In the genomic region with DNA sequence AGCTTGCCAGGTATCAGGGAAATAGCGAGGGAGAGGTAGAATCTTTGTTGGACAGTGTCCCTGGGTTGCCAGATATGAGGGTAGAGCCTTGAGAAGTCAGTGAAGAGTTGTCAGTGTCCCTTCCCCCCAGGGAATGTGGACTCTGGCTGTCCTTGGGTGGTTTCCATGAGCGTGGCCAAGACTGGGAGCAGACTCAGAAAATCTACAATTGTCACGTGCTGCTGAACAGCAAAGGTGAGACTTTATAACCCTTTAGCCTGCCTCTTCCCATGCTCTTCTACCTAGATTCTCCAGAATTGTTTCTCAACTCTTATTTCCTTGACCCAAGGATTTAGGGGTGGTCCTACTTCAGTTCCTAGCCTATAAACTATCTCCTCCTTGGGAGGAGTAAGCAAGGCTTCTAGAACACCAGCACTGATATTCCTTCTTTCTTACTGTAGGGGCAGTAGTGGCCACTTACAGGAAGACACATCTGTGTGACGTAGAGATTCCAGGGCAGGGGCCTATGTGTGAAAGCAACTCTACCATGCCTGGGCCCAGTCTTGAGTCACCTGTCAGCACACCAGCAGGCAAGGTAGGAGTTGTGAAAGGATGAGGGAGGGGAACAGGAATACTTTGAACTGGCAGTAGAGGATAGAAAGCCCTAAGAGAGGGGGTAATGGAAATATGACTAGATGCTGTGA, we compare ENCODE assay signal across 8 cellular contexts. TPM values are rescaled to one million over a fixed set of nuclear protein-coding genes. Genes with fewer than 3 reads are reported as not detected.
DNase-seq lines count a peak whose midpoint lies in the region; ATAC-seq, FAIRE-seq and TF ChIP-seq lines count a peak whose summit lies in the region.

No MANE protein-coding gene starts in this region.

- no peak for TF ChIP-seq POLR2A in HCT116 (IDR thresholded peaks at IDR 0.05; ENCODE audit: borderline replicate concordance, extremely low read depth, insufficient read depth, insufficient read length)

- H3K79me2 ChIP-seq in HCT116 (ENCODE audit: insufficient read depth, low read length) (peaks cover 61% of the 10 kb centered on the region), OCI-LY7 (ENCODE audit: insufficient read depth, low read depth, low read length) (peaks cover 43% of the 10 kb centered on the region)

- ATAC-seq in HCT116, result peak; percentile 71
- ATAC-seq in activated T-cell treated with anti-CD3 and anti-CD28 coated beads, Interleukin-2, amount 50 U/mL, for 72 hours (replicated peaks in 1 of 2), result peak; percentile 47 to 53
- ATAC-seq in HG03025 (IDR thresholded peaks at IDR 0.05; ENCODE audit: low FRiP score, unreplicated experiment), result no peak

- H3K4me1 Mint-ChIP-seq in activated T-cell treated with anti-CD3 and anti-CD28 coated beads, Interleukin-2, amount 50 U/mL, for 72 hours (ENCODE audit: low read depth), result peaks cover 54% of the 10 kb centered on the region

- CTCF ChIA-PET in HCT116 (lab: Charles Lee) (no interaction called here), OCI-LY7 (lab: Charles Lee; ENCODE audit: unreplicated experiment) (no interaction called here)

- H3K27ac ChIP-seq in HCT116 (ENCODE audit: low read depth, low read length) (peak overlapping the region; percentile 91), OCI-LY7 (ENCODE audit: low read depth, low read length, poor library complexity, severe bottlenecking) (peak overlapping the region; percentile 53)

- RAD21 ChIA-PET in HCT116 (lab: Charles Lee; ENCODE audit: low non-redundant PET in 1 of 2, low total read pairs in 2 of 2, uncharacterized antibody in 2 of 2, unreplicated experiment in 2 of 2), result no interaction called here

- TF ChIP-seq RAD21 in HCT116 (IDR thresholded peaks at IDR 0.05; ENCODE audit: low read depth), result no peak

- TF ChIP-seq CTCF in D721Med (IDR thresholded peaks at IDR 0.05; ENCODE audit: insufficient read depth, missing control alignments), result peak; percentile 21
- peak in 2 of 3 experiments; percentile 57 to 63; a peak in 4 of 6 replicates for TF ChIP-seq CTCF in HCT116 (IDR thresholded peaks at IDR 0.05 in 2 of 3, conservative IDR thresholded peaks at IDR 0.05 in 1 of 3; ENCODE audit: borderline replicate concordance in 1 of 3, insufficient read depth in 1 of 3, low read depth in 2 of 3, low read length in 2 of 3)
- TF ChIP-seq CTCF in OCI-LY7 (conservative IDR thresholded peaks at IDR 0.05; ENCODE audit: low read length), result peak; percentile 76
- peak; percentile 28 for TF ChIP-seq CTCF in foreskin fibroblast (IDR thresholded peaks at IDR 0.05; ENCODE audit: low read depth, low read length)

- H3K4me2 ChIP-seq in HCT116 (ENCODE audit: low read length), result peak overlapping the region; percentile 84
- peak overlapping the region; percentile 98 for H3K4me2 ChIP-seq in OCI-LY7 (ENCODE audit: low read length)

- FAIRE-seq in D721Med (lab: Jason Lieb, UNC), result no peak

- BruUV-seq in HCT116 (replicated peaks; lab: Mats Ljungman, UMichigan), result no TSS peak
- no TSS peak for BruUV-seq in OCI-LY7 (replicated peaks; lab: Mats Ljungman, UMichigan)

- no peaks in the 10 kb centered on the region for H3K9me3 ChIP-seq in HCT116 (ENCODE audit: control insufficient read depth in 1 of 2, insufficient read depth in 1 of 2, low read depth in 1 of 2, low read length in 2 of 2)
- H3K9me3 ChIP-seq in OCI-LY7 (ENCODE audit: low read length), result no peaks in the 10 kb centered on the region

- H3K4me1 ChIP-seq in HCT116 (ENCODE audit: control insufficient read depth in 1 of 2, insufficient read depth in 2 of 2, low read length in 2 of 2) (peaks cover 29 to 46% of the 10 kb centered on the region in 2 experiments), OCI-LY7 (ENCODE audit: insufficient read depth, low read length, poor library complexity, severe bottlenecking) (peaks cover 34% of the 10 kb centered on the region)

- no peak overlapping the region for H2AFZ ChIP-seq in HCT116 (ENCODE audit: low read depth, low read length, poor library complexity, severe bottlenecking)
- H2AFZ ChIP-seq in OCI-LY7 (ENCODE audit: low read length), result no peak overlapping the region

- H3K9ac ChIP-seq in HCT116 (ENCODE audit: low read length), result peak overlapping the region; percentile 97

- no peaks in the 10 kb centered on the region for H4K20me1 ChIP-seq in HCT116 (ENCODE audit: insufficient read depth)
- H4K20me1 ChIP-seq in OCI-LY7 (ENCODE audit: insufficient read depth, low read length), result peaks cover 6% of the 10 kb centered on the region; the same call in 1 of the 2 replicates

- H3K36me3 Mint-ChIP-seq in activated T-cell treated with anti-CD3 and anti-CD28 coated beads, Interleukin-2, amount 50 U/mL, for 72 hours (ENCODE audit: insufficient read depth in 2 of 2), result peaks cover 17 to 40% of the 10 kb centered on the region in 2 donors

- intact Hi-C loops in HCT116 (cut with micrococcal nuclease), result loop anchor here (2.0 to 5.0 kb wide), 4 partner anchors 13 to 263 kb away; partner anchors contain the start of genes DEDD and USF1
- intact Hi-C loops in OCI-LY7 (cut with micrococcal nuclease; ENCODE audit: unreplicated experiment), result loop anchor here (2.0 kb wide), 1 partner anchor 51 kb away; the partner anchor contains the start of gene ARHGAP30

- DNase-seq in D721Med (ENCODE audit: insufficient read length, low spot score), result no peak
- peak; percentile 86 for DNase-seq in HCT116 (ENCODE audit: low read depth, low spot score)
- peak; percentile 81 for DNase-seq in OCI-LY7 (ENCODE audit: low spot score)
- DNase-seq in activated T-cell treated with anti-CD3 and anti-CD28 coated beads, Interleukin-2, amount 50 U/mL, for 72 hours, result peak; percentile 68 to 77
- peak; percentile 54 to 75 for DNase-seq in foreskin fibroblast
- DNase-seq in renal cortical epithelial cell (ENCODE audit: low read depth), result peak; percentile 88
- DNase-seq in NCI-H1436 (lab: John Stamatoyannopoulos, UW), result no peak

- no peaks in the 10 kb centered on the region for H3K27me3 Mint-ChIP-seq in activated T-cell treated with anti-CD3 and anti-CD28 coated beads, Interleukin-2, amount 50 U/mL, for 72 hours (ENCODE audit: low read depth)

- H3K9me2 ChIP-seq in HCT116 (ENCODE audit: insufficient read depth) (no peaks in the 10 kb centered on the region), OCI-LY7 (ENCODE audit: insufficient read depth, low read length) (no peaks in the 10 kb centered on the region)

- H3K27ac Mint-ChIP-seq in activated T-cell treated with anti-CD3 and anti-CD28 coated beads, Interleukin-2, amount 50 U/mL, for 72 hours, result peak overlapping the region; percentile 96

- H3K9me3 Mint-ChIP-seq in activated T-cell treated with anti-CD3 and anti-CD28 coated beads, Interleukin-2, amount 50 U/mL, for 72 hours, result no peaks in the 10 kb centered on the region

- POLR2A ChIA-PET in HCT116 (lab: Charles Lee) (no interaction called here), OCI-LY7 (lab: Charles Lee) (interaction anchor here (0.7 kb wide), 1 partner anchor 83 kb away, joined by 3 read pairs; the partner anchor contains the start of gene NDUFS2)

- peaks cover 17 to 43% of the 10 kb centered on the region in 2 experiments for H3K36me3 ChIP-seq in HCT116 (ENCODE audit: control insufficient read depth in 1 of 2, insufficient read depth in 2 of 2, low read length in 2 of 2)
- peaks cover 60% of the 10 kb centered on the region for H3K36me3 ChIP-seq in OCI-LY7 (ENCODE audit: insufficient read depth, low read length)

- H3K4me3 ChIP-seq in HCT116 (replicated peaks in 1 of 2; ENCODE audit: low read depth in 1 of 2, low read length in 2 of 2) (peak overlapping the region; percentile 68 to 98), OCI-LY7 (ENCODE audit: low read depth, low read length, poor library complexity, severe bottlenecking) (peak overlapping the region; percentile 87), foreskin fibroblast (ENCODE audit: low read depth in 1 of 2, low read length in 2 of 2) (peak overlapping the region; percentile 100)

- H3K27me3 ChIP-seq in HCT116 (ENCODE audit: insufficient read depth, low read length), result no peaks in the 10 kb centered on the region

- peak overlapping the region; percentile 96 to 97 for H3K4me3 Mint-ChIP-seq in activated T-cell treated with anti-CD3 and anti-CD28 coated beads, Interleukin-2, amount 50 U/mL, for 72 hours

TF ChIP-seq in HCT116, 20 proteins besides CTCF, POLR2A, EP300 and RAD21 (continues in another document):
- peak; percentile 41; the same call in 1 of the 2 replicates for TF ChIP-seq ZFX (IDR thresholded peaks at IDR 0.05)
- TF ChIP-seq, protein P1, sequence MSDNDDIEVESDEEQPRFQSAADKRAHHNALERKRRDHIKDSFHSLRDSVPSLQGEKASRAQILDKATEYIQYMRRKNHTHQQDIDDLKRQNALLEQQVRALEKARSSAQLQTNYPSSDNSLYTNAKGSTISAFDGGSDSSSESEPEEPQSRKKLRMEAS (IDR thresholded peaks at IDR 0.05), result no peak
- TF ChIP-seq YY1 (IDR thresholded peaks at IDR 0.05; ENCODE audit: extremely low read depth, insufficient replicate concordance, low read depth, low read length), result peak; percentile 27

RNA-seq across cellular contexts. Expression of gene NIT1, which starts 1.6 kb away (rescaled TPM):
- total RNA-seq in HCT116 (2021; ENCODE audit: unreplicated experiment), result 65.9 TPM
- polyA plus RNA-seq in HCT116 (2012), result 106 and 111 TPM in 2 replicates
- 30.2 and 42.7 TPM in 2 replicates for total RNA-seq in OCI-LY7 (2014; rRNA removed; shearing (Covaris generic))
- 46.5 and 53.1 TPM in 2 replicates for total RNA-seq in OCI-LY7 (2022)
- total RNA-seq in activated T-cell treated with anti-CD3 and anti-CD28 coated beads, Interleukin-2, amount 50 U/mL, for 72 hours, result 10 to 100 TPM; 82.0 to 87.2 TPM
- total RNA-seq in renal cortical epithelial cell, result 25.7 and 26.8 TPM in 2 replicates

RNA-seq across cellular contexts. Expression of gene PFDN2, which starts 1.7 kb away (rescaled TPM):
- total RNA-seq in HCT116 (2021; ENCODE audit: unreplicated experiment) (179 TPM), OCI-LY7 (2022) (79.5 and 95.3 TPM in 2 replicates), renal cortical epithelial cell (28.7 and 37.1 TPM in 2 replicates)
- polyA plus RNA-seq in HCT116 (2012), result 388 and 441 TPM in 2 replicates
- total RNA-seq in OCI-LY7 (2014; rRNA removed; shearing (Covaris generic)), result 52.7 and 55.6 TPM in 2 replicates
- total RNA-seq in activated T-cell treated with anti-CD3 and anti-CD28 coated beads, Interleukin-2, amount 50 U/mL, for 72 hours, result 100 to 1,000 TPM; 117 to 122 TPM

RNA-seq across cellular contexts. Expression of gene DEDD, which starts 12.9 kb away (rescaled TPM):
- total RNA-seq in HCT116 (2021; ENCODE audit: unreplicated experiment), result 32.8 TPM
- polyA plus RNA-seq in HCT116 (2012), result 44.4 and 50.9 TPM in 2 replicates
- total RNA-seq in OCI-LY7 (2014; rRNA removed; shearing (Covaris generic)), result 21.1 and 28.5 TPM in 2 replicates
- 36.9 and 41.9 TPM in 2 replicates for total RNA-seq in OCI-LY7 (2022)
- 10 to 100 TPM; 49.8 to 51.3 TPM for total RNA-seq in activated T-cell treated with anti-CD3 and anti-CD28 coated beads, Interleukin-2, amount 50 U/mL, for 72 hours
- total RNA-seq in renal cortical epithelial cell, result 18.2 and 34.8 TPM in 2 replicates

RNA-seq across cellular contexts. Expression of gene KLHDC9, which starts 21.4 kb away (rescaled TPM):
- total RNA-seq in HCT116 (2021; ENCODE audit: unreplicated experiment) (1.4 TPM), OCI-LY7 (2022) (1.3 and 3.0 TPM in 2 replicates), renal cortical epithelial cell (10.8 and 11.5 TPM in 2 replicates)
- polyA plus RNA-seq in HCT116 (2012), result 0.75 and 1.4 TPM in 2 replicates
- total RNA-seq in OCI-LY7 (2014; rRNA removed; shearing (Covaris generic)), result 0.95 and 2.7 TPM in 2 replicates
- total RNA-seq in activated T-cell treated with anti-CD3 and anti-CD28 coated beads, Interleukin-2, amount 50 U/mL, for 72 hours, result 1 to 10 TPM; 5.7 to 7.1 TPM

RNA-seq across cellular contexts. Expression of gene NECTIN4, which starts 30.2 kb away (rescaled TPM):
- 3.3 TPM for total RNA-seq in HCT116 (2021; ENCODE audit: unreplicated experiment)
- polyA plus RNA-seq in HCT116 (2012), result 4.5 and 7.0 TPM in 2 replicates
- not detected in 2 replicates for total RNA-seq in OCI-LY7 (2014; rRNA removed; shearing (Covaris generic))
- total RNA-seq in OCI-LY7 (2022), result not detected in 2 replicates
- under 1 TPM in 1 of 2 donors, not detected in 1; 0.31 TPM for total RNA-seq in activated T-cell treated with anti-CD3 and anti-CD28 coated beads, Interleukin-2, amount 50 U/mL, for 72 hours
- total RNA-seq in renal cortical epithelial cell, result 0.75 and 25.0 TPM in 2 replicates

Comparison
In these comparisons a context has a peak if more than half of its experiments do, and no peak if none do; other contexts are left out.
1. DNase-seq: peak in HCT116 (single experiment), OCI-LY7 (single experiment), activated T-cell treated with anti-CD3 and anti-CD28 coated beads, Interleukin-2, amount 50 U/mL, for 72 hours (2 of 2), foreskin fibroblast (2 of 2) and renal cortical epithelial cell (single experiment); none in D721Med (single experiment) and NCI-H1436 (single experiment).
2. CTCF ChIP-seq: peak in every context shown above with its lines; median percentile 76 in OCI-LY7; 60 in HCT116; 28 in foreskin fibroblast; 21 in D721Med.
3. Peak in every context shown above with its lines, with median percentiles within 50 percentile points of each other: H3K4me3 ChIP-seq.